Comparison of ENCODE assay signal across 8 cellular contexts in the genomic region with DNA sequence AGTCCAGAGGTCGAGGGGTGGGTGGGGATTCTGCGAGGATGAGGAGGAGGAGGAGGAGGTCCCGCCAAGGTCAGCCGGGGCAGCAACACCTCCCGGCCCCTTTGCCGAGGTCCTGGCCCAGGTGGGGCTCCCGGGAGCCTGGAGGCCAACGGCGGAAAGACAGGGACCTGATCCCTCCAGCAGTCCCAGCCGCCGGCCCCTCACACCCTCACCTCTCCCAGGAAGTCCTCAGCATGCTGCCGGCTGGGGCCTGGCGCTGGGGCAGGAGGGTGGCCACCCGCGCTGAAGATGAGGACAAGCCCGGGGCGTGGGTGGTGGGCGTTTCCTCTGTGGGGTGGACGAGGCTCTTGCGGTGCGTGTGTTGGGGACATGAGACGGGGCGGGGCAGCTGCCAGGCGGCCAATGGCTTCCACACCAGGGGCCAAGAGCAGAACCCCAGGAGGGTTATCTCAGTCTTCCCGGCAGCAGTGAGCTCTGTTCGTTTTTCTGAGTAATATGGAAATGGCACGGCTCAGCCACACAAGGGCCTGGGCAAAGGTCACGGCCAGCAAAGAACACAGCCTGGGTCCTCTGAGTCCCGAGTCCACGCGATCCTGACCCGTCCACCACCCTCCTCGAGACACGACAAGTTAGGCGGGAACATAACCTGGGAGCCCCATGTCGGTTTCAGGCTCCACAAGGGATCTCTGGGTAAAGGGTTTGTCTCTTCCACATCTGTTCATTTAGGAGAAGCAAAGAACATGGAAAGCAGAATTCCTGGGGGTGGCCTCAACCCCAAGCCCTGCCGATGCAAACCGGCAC.
DNase-seq lines count a peak whose midpoint lies in the region; ATAC-seq and TF ChIP-seq lines count a peak whose summit lies in the region.

No MANE protein-coding gene starts in this region.

- peaks cover 0 to 9% of the 10 kb centered on the region in 2 donors for H3K4me1 ChIP-seq in lung (ENCODE audit: control insufficient read depth in 2 of 2, insufficient read depth in 2 of 2, low read length in 2 of 2)
- peaks cover 38% of the 10 kb centered on the region for H3K4me1 ChIP-seq in suprapubic skin

- DNase-seq in activated T-helper 1 cell treated with anti-CD3 and anti-CD28 coated beads, Interleukin-12 subunit alpha, Interleukin-12 subunit beta, Interleukin-2, Interleukin-4 antibody, amounts not matched to agents 30 ng/mL and 10 ng/mL and 1 ng/mL, durations not matched to agents 14 hours and 24 hours and 36 hours (ENCODE audit: low spot score): no peak
- DNase-seq in lung (ENCODE audit: low spot score): no peak
- DNase-seq in suprapubic skin (ENCODE audit: low spot score in 2 of 2): peak in 1 of 2 donors; percentile 69
- no peak for DNase-seq in COLO829 (ENCODE audit: low spot score)
- DNase-seq in HEK293T (ENCODE audit: extremely low spot score): no peak
- no peak for DNase-seq in glomerular visceral epithelial cell (ENCODE audit: extremely low spot score)

- TF ChIP-seq CTCF in lung (IDR thresholded peaks at IDR 0.05; ENCODE audit: control extremely low read depth, extremely low read depth) (no peak), suprapubic skin (IDR thresholded peaks at IDR 0.05) (no peak)

- no peak for TF ChIP-seq EP300 in suprapubic skin (IDR thresholded peaks at IDR 0.05)

- no peak for TF ChIP-seq POLR2A in suprapubic skin (IDR thresholded peaks at IDR 0.05)

- CTCF ChIA-PET in HEK293T (lab: Yijun Ruan, JAX): no interaction called here

- H3K27me3 Mint-ChIP-seq in activated T-helper 1 cell treated with anti-CD3 and anti-CD28 coated beads, Interleukin-12 subunit alpha, Interleukin-12 subunit beta, Interleukin-2, Interleukin-4 antibody, amounts not matched to agents 30 ng/mL and 10 ng/mL and 1 ng/mL, durations not matched to agents 14 hours and 24 hours and 36 hours (ENCODE audit: insufficient read depth): no peaks in the 10 kb centered on the region

- H3K27ac ChIP-seq in lung (ENCODE audit: low read depth in 1 of 2, low read length in 1 of 2) (peak overlapping the region in 1 of 2 donors; percentile 91), suprapubic skin (peak overlapping the region; percentile 82)

- H3K9me3 ChIP-seq in lung (ENCODE audit: control insufficient read depth in 2 of 2, insufficient read depth in 1 of 2, low read length in 1 of 2) (no peaks in the 10 kb centered on the region), suprapubic skin (no peaks in the 10 kb centered on the region)

- H3K4me1 Mint-ChIP-seq in activated T-helper 1 cell treated with anti-CD3 and anti-CD28 coated beads, Interleukin-12 subunit alpha, Interleukin-12 subunit beta, Interleukin-2, Interleukin-4 antibody, amounts not matched to agents 30 ng/mL and 10 ng/mL and 1 ng/mL, durations not matched to agents 14 hours and 24 hours and 36 hours (ENCODE audit: low read depth): peaks cover 45% of the 10 kb centered on the region

- H3K4me3 Mint-ChIP-seq in activated T-helper 1 cell treated with anti-CD3 and anti-CD28 coated beads, Interleukin-12 subunit alpha, Interleukin-12 subunit beta, Interleukin-2, Interleukin-4 antibody, amounts not matched to agents 30 ng/mL and 10 ng/mL and 1 ng/mL, durations not matched to agents 14 hours and 24 hours and 36 hours: peak overlapping the region; percentile 73

- H3K36me3 ChIP-seq in lung (ENCODE audit: control insufficient read depth in 2 of 2, insufficient read depth in 2 of 2, low read length in 2 of 2) (no peaks in the 10 kb centered on the region), suprapubic skin (peaks cover 7% of the 10 kb centered on the region)

- ATAC-seq in HG02885 (IDR thresholded peaks at IDR 0.05; ENCODE audit: poor library complexity, unreplicated experiment): peak; percentile 30
- ATAC-seq in lung (ENCODE audit: insufficient read depth, low FRiP score): peak; percentile 13
- ATAC-seq in HG02938 (IDR thresholded peaks at IDR 0.05; ENCODE audit: unreplicated experiment): no peak

- H3K9me3 Mint-ChIP-seq in activated T-helper 1 cell treated with anti-CD3 and anti-CD28 coated beads, Interleukin-12 subunit alpha, Interleukin-12 subunit beta, Interleukin-2, Interleukin-4 antibody, amounts not matched to agents 30 ng/mL and 10 ng/mL and 1 ng/mL, durations not matched to agents 14 hours and 24 hours and 36 hours: no peaks in the 10 kb centered on the region

- WGBS in lung, 2 donors: 63 to 76% methylated on average over 35 to 38 of the region's 38 CpGs
- WGBS in suprapubic skin: 63% methylated on average over 18 of the region's 38 CpGs

- intact Hi-C loops in activated T-helper 1 cell treated with anti-CD3 and anti-CD28 coated beads, Interleukin-12 subunit alpha, Interleukin-12 subunit beta, Interleukin-2, Interleukin-4 antibody, amounts not matched to agents 30 ng/mL and 10 ng/mL and 1 ng/mL, durations not matched to agents 14 hours and 24 hours and 36 hours (cut with micrococcal nuclease): loop anchor here (2.0 to 10.0 kb wide), 5 partner anchors 80 to 274 kb away; a partner anchor contains a TSS

- peaks cover 12% of the 10 kb centered on the region for H3K36me3 Mint-ChIP-seq in activated T-helper 1 cell treated with anti-CD3 and anti-CD28 coated beads, Interleukin-12 subunit alpha, Interleukin-12 subunit beta, Interleukin-2, Interleukin-4 antibody, amounts not matched to agents 30 ng/mL and 10 ng/mL and 1 ng/mL, durations not matched to agents 14 hours and 24 hours and 36 hours (ENCODE audit: low read depth)

- no peak overlapping the region for H3K4me3 ChIP-seq in lung
- H3K4me3 ChIP-seq in suprapubic skin: peak overlapping the region; percentile 12

- H3K27me3 ChIP-seq in lung (ENCODE audit: control insufficient read depth, insufficient read depth) (no peaks in the 10 kb centered on the region), suprapubic skin (no peaks in the 10 kb centered on the region)

- H3K27ac Mint-ChIP-seq in activated T-helper 1 cell treated with anti-CD3 and anti-CD28 coated beads, Interleukin-12 subunit alpha, Interleukin-12 subunit beta, Interleukin-2, Interleukin-4 antibody, amounts not matched to agents 30 ng/mL and 10 ng/mL and 1 ng/mL, durations not matched to agents 14 hours and 24 hours and 36 hours: peak overlapping the region; percentile 99

- POLR2A ChIA-PET in HEK293T (lab: Yijun Ruan, JAX): no interaction called here

TF ChIP-seq in HEK293T, 16 proteins besides CTCF, POLR2A, EP300 and RAD21:
- no peak for TF ChIP-seq L3MBTL2 (conservative IDR thresholded peaks at IDR 0.05)
- no peak for TF ChIP-seq SP1 (IDR thresholded peaks at IDR 0.05)
- no peak for TF ChIP-seq BHLHE40 (IDR thresholded peaks at IDR 0.05; ENCODE audit: borderline replicate concordance)
- TF ChIP-seq HDGF (IDR thresholded peaks at IDR 0.05; ENCODE audit: borderline replicate concordance): no peak
- TF ChIP-seq LEF1 (IDR thresholded peaks at IDR 0.05; ENCODE audit: borderline replicate concordance): no peak
- no peak for TF ChIP-seq ARNT (IDR thresholded peaks at IDR 0.05)
- TF ChIP-seq NFRKB (IDR thresholded peaks at IDR 0.05): no peak
- no peak for TF ChIP-seq FOXK2 (IDR thresholded peaks at IDR 0.05)
- TF ChIP-seq ZNF384 (IDR thresholded peaks at IDR 0.05): no peak
- TF ChIP-seq FOXM1 (IDR thresholded peaks at IDR 0.05; ENCODE audit: borderline replicate concordance): no peak
- no peak for TF ChIP-seq TARDBP (IDR thresholded peaks at IDR 0.05)
- no peak for TF ChIP-seq ELF4 (IDR thresholded peaks at IDR 0.05)
